ENCODE assay signal across 12 cellular contexts in genomic region chr6:134753001-134753400, GRCh38.
"Had no signal": no experiment of that assay in that cellular context is flagged by ENCODE, and none has a peak within 500 bp of the region (broad histone marks: within the 10 kb centered on the region; RNA-seq: fewer than 3 reads in every experiment).

No MANE protein-coding gene starts in this region.

- DNase-seq: activated CD4-positive, alpha-beta T cell treated with anti-CD3 and anti-CD28 coated beads, Interleukin-2, amount 50 U/mL, for 4 hours; activated CD4-positive, CD25-positive, alpha-beta regulatory T cell treated with anti-CD3 and anti-CD28 coated beads, Interleukin-2, amount 50 U/mL, for 72 hours; activated effector memory CD4-positive, alpha-beta T cell treated with anti-CD3 and anti-CD28 coated beads, Interleukin-2, amount 50 U/mL, for 16 hours; activated T-cell treated with anti-CD3 and anti-CD28 coated beads, Interleukin-2, amount 50 U/mL, for 4 hours; hippocampal formation; left cardiac atrium; mucosa of descending colon; natural killer cell; stimulated activated CD4-positive, alpha-beta T cell treated with anti-CD3 and anti-CD28 coated beads, Interleukin-1b, Interleukin-23, amount 100 ng/mL, for 48 hours; SW 1271; transverse colon had no signal

- ATAC-seq: activated T-cell treated with anti-CD3 and anti-CD28 coated beads, Interleukin-2, amount 50 U/mL, for 4 hours; left cardiac atrium; mucosa of descending colon; natural killer cell; stimulated activated memory B cell treated with anti-CD40 and anti-IgM and Interleukin-4, amounts not matched to agents 10 μg/mL and 1 μg/mL and 100 μg/mL, for 72 hours had no signal
